15 cellular contexts compared by ENCODE assay signal in the genomic region with DNA sequence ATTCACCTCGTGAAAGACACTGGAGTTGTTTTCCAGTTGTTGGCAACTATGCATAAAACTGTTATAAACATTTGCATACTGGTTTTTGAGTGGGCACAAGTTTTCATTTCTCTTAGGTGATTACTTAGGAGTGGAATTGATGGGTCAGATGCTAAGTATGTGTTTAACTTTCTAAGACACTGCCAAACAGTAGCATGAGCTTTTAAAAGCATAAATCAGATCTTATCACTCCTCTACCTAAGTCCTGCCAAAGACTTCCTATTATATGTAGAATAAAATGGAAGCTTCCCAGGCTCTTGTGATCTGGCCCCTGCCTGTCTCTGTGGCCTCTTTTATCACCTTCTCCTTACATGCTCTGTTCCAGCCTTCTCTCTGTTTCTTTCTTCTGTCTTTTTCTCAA.
DNase-seq lines count a peak whose midpoint lies in the region; ATAC-seq and TF ChIP-seq lines count a peak whose summit lies in the region.
"Had no signal": no experiment of that assay in that cellular context is flagged by ENCODE, and none has a peak within 500 bp of the region (broad histone marks: within the 10 kb centered on the region; RNA-seq: fewer than 3 reads in every experiment).

No MANE protein-coding gene starts in this region.

- H3K27me3 Mint-ChIP-seq in naive thymus-derived CD4-positive, alpha-beta T cell, result peaks cover 4 to 21% (median 8%) of the 10 kb centered on the region in 5 donors
- H3K27me3 Mint-ChIP-seq: B cell; CD4-positive, alpha-beta T cell had no signal

- H3K27ac Mint-ChIP-seq in naive thymus-derived CD4-positive, alpha-beta T cell, result no peak overlapping the region
- H3K27ac Mint-ChIP-seq: B cell; CD4-positive, alpha-beta T cell had no signal

- DNase-seq in EL (peak; percentile 32), M059J (ENCODE audit: low read depth) (peak; percentile 75), epithelial cell of prostate (ENCODE audit: low read depth, low spot score) (peak; percentile 24), cortex of kidney (lab: John Stamatoyannopoulos, UW) (no peak)
- DNase-seq in naive thymus-derived CD4-positive, alpha-beta T cell, result no peak
- DNase-seq: C1 segment of cervical spinal cord; Calu3; CD4-positive, alpha-beta T cell; DMS 273 treated with DMSO at 0.1 percent for 48 hours; GDM1; HCEC 1CT had no signal

- ATAC-seq in SK-N-SH treated with all-trans-retinoic acid at 6 μM for 48 hours (no peak), HG03045 (IDR thresholded peaks at IDR 0.05; ENCODE audit: unreplicated experiment) (no peak)
- ATAC-seq in naive thymus-derived CD4-positive, alpha-beta T cell, result no peak
- ATAC-seq: HepG2 had no signal

- no peaks in the 10 kb centered on the region for H3K27me3 ChIP-seq in naive thymus-derived CD4-positive, alpha-beta T cell (ENCODE audit: control insufficient read depth in 2 of 2, insufficient read depth in 2 of 2, low read length in 2 of 2)

- no peaks in the 10 kb centered on the region for H3K36me3 Mint-ChIP-seq in naive thymus-derived CD4-positive, alpha-beta T cell

- CTCF ChIA-PET in naive thymus-derived CD4-positive, alpha-beta T cell (lab: Charles Lee), result no interaction called here

- no peaks in the 10 kb centered on the region for H3K4me1 ChIP-seq in naive thymus-derived CD4-positive, alpha-beta T cell (ENCODE audit: control insufficient read depth in 2 of 2, insufficient read depth in 2 of 2, low read length in 2 of 2)

- H3K36me3 ChIP-seq in naive thymus-derived CD4-positive, alpha-beta T cell (ENCODE audit: control insufficient read depth in 2 of 3, insufficient read depth in 3 of 3, low read length in 3 of 3), result no peaks in the 10 kb centered on the region

- peaks cover 0 to 12% (median 4%) of the 10 kb centered on the region in 11 donors for H3K9me3 Mint-ChIP-seq in naive thymus-derived CD4-positive, alpha-beta T cell

- no peak overlapping the region for H3K4me3 ChIP-seq in naive thymus-derived CD4-positive, alpha-beta T cell (ENCODE audit: low read length)

- H3K4me1 Mint-ChIP-seq in naive thymus-derived CD4-positive, alpha-beta T cell, result no peaks in the 10 kb centered on the region
- H3K4me1 Mint-ChIP-seq: B cell had no signal

- POLR2A ChIA-PET in naive thymus-derived CD4-positive, alpha-beta T cell (lab: Charles Lee), result no interaction called here

- no peak overlapping the region for H3K4me3 Mint-ChIP-seq in naive thymus-derived CD4-positive, alpha-beta T cell
- H3K4me3 Mint-ChIP-seq: B cell; CD4-positive, alpha-beta T cell had no signal

- H3K9me3 ChIP-seq in naive thymus-derived CD4-positive, alpha-beta T cell (ENCODE audit: control insufficient read depth in 2 of 3, low read length in 3 of 3), result no peaks in the 10 kb centered on the region

- intact Hi-C loops in naive thymus-derived CD4-positive, alpha-beta T cell (cut with micrococcal nuclease), result no loop called here

- H3K27ac ChIP-seq in epithelial cell of prostate, result no peak overlapping the region
- H3K27ac ChIP-seq in naive thymus-derived CD4-positive, alpha-beta T cell (ENCODE audit: low read depth, low read length), result no peak overlapping the region

TF ChIP-seq in SK-N-SH treated with all-trans-retinoic acid at 6 μM for 48 hours, 23 proteins besides CTCF, POLR2A, EP300 and RAD21:
- TF ChIP-seq GLIS3 (CRISPR knock-in tag; IDR thresholded peaks at IDR 0.05) (no peak), ZNF565 (CRISPR knock-in tag; conservative IDR thresholded peaks at IDR 0.05; ENCODE audit: low read depth) (no peak), ARNTL (CRISPR knock-in tag; IDR thresholded peaks at IDR 0.05; ENCODE audit: borderline replicate concordance, low read depth) (no peak), ZNF8 (CRISPR knock-in tag; IDR thresholded peaks at IDR 0.05) (peak; percentile 85; the same call in 1 of the 2 replicates)

Comparison
In these comparisons a context has a peak if more than half of its experiments do, and no peak if none do; other contexts are left out.
1. DNase-seq: peak in EL (single experiment), M059J (single experiment) and epithelial cell of prostate (single experiment); none in naive thymus-derived CD4-positive, alpha-beta T cell (0 of 9) and cortex of kidney (single experiment).